ENCODE assay signal across 15 cellular contexts in the genomic region with DNA sequence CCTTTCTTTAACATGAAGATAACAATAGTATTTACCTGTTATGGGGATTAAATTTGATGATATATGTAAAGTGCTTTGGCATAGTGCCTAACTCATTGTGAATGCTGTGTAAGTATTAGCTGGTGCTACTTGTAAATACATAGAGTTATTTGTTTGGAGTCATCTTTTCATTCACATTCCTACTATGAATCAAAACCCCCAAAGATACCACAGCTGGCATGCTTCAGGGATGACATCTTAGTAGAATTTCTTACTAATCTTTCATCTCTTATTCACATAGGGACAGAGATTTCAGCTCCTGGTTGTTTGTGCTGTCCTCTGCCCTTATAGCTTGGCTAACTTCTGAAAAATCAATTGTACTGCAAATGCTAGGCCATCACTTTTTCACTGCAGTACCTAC.
DNase-seq lines count a peak whose midpoint lies in the region; ATAC-seq, FAIRE-seq and TF ChIP-seq lines count a peak whose summit lies in the region.
"Had no signal": no experiment of that assay in that cellular context is flagged by ENCODE, and none has a peak within 500 bp of the region (broad histone marks: within the 10 kb centered on the region; RNA-seq: fewer than 3 reads in every experiment).

No MANE protein-coding gene starts in this region.

- H3K79me1 ChIP-seq in mesenchymal stem cell (replicated peaks; ENCODE audit: low read length, poor library complexity, severe bottlenecking): no peaks in the 10 kb centered on the region

- H3K4me1 ChIP-seq in mesenchymal stem cell (ENCODE audit: control insufficient read depth, insufficient read depth, low read depth, low read length): peaks cover 1% of the 10 kb centered on the region
- H3K4me1 ChIP-seq: A549 had no signal

- H3K4ac ChIP-seq in mesenchymal stem cell (ENCODE audit: low read depth in 1 of 2, low read length in 2 of 2): no peak overlapping the region

- H3K23ac ChIP-seq in mesenchymal stem cell (ENCODE audit: low read length in 2 of 2): no peak overlapping the region

- no peak overlapping the region for H3K4me2 ChIP-seq in mesenchymal stem cell (ENCODE audit: low read length, poor library complexity, severe bottlenecking)
- H3K4me2 ChIP-seq: A549 had no signal

- FAIRE-seq in bronchial epithelial cell (lab: Jason Lieb, UNC): no peak
- FAIRE-seq: A549 had no signal

- no peak overlapping the region for H3K4me3 ChIP-seq in SK-N-MC
- no peak overlapping the region for H3K4me3 ChIP-seq in bronchial epithelial cell (ENCODE audit: low read depth, low read length)
- no peak overlapping the region for H3K4me3 ChIP-seq in mesenchymal stem cell (ENCODE audit: insufficient read depth in 1 of 2, low read depth in 1 of 2, low read length in 2 of 2)
- no peak overlapping the region for H3K4me3 ChIP-seq in retinal pigment epithelial cell (ENCODE audit: low read length)
- H3K4me3 ChIP-seq: A549 had no signal

- H3K14ac ChIP-seq in mesenchymal stem cell (ENCODE audit: low read length in 2 of 2): no peak overlapping the region

- no peak overlapping the region for H2BK120ac ChIP-seq in mesenchymal stem cell (ENCODE audit: low read depth, low read length)

- no peak overlapping the region for H4K91ac ChIP-seq in mesenchymal stem cell (ENCODE audit: low read length)

- no peak overlapping the region for H4K8ac ChIP-seq in mesenchymal stem cell (ENCODE audit: low read length)

- H3K18ac ChIP-seq in mesenchymal stem cell (ENCODE audit: low read depth in 1 of 2, low read length in 2 of 2): no peak overlapping the region

- H3K9me3 ChIP-seq in SK-N-MC (ENCODE audit: low read depth, low read length) (no peaks in the 10 kb centered on the region), mesenchymal stem cell (ENCODE audit: control insufficient read depth, low read length) (no peaks in the 10 kb centered on the region)
- H3K9me3 ChIP-seq: A549 had no signal

- TF ChIP-seq CTCF in bronchial epithelial cell (IDR thresholded peaks at IDR 0.05; ENCODE audit: insufficient read depth, low read length, severe bottlenecking): no peak
- no peak for TF ChIP-seq CTCF in retinal pigment epithelial cell (conservative IDR thresholded peaks at IDR 0.05; ENCODE audit: low read depth, low read length)
- TF ChIP-seq CTCF in omental fat pad (IDR thresholded peaks at IDR 0.05): no peak

- H3K9ac ChIP-seq in SK-N-MC (ENCODE audit: insufficient read length): no peak overlapping the region
- no peak overlapping the region for H3K9ac ChIP-seq in mesenchymal stem cell (ENCODE audit: low read length)

- H3K36me3 ChIP-seq in SK-N-MC (ENCODE audit: insufficient read depth, low read length) (no peaks in the 10 kb centered on the region), bronchial epithelial cell (ENCODE audit: control insufficient read depth, insufficient read depth, low read length) (no peaks in the 10 kb centered on the region), mesenchymal stem cell (ENCODE audit: control insufficient read depth in 1 of 2, insufficient read depth in 2 of 2, low read depth in 1 of 2, low read length in 2 of 2) (no peaks in the 10 kb centered on the region)

- DNase-seq in SK-N-MC (ENCODE audit: low read depth, low spot score) (no peak), bronchial epithelial cell (ENCODE audit: low read depth) (peak; percentile 68), mesenchymal stem cell (no peak), retinal pigment epithelial cell (ENCODE audit: low read depth) (peak; percentile 7), NCI-H128 (lab: John Stamatoyannopoulos, UW; ENCODE audit: unreplicated experiment) (no peak), omental fat pad (ENCODE audit: low spot score) (no peak), islet precursor cell (no peak)
- DNase-seq: AML-193; CD4-positive, CD25-positive, alpha-beta regulatory T cell; HCEC 1CT; Karpas-422; NCI-H1417; NCI-H2029; NCI-H510A treated with DMSO at 0.1 percent for 48 hours had no signal

- no peak for ATAC-seq in omental fat pad (ENCODE audit: low FRiP score)
- ATAC-seq: A549 had no signal

- no peak overlapping the region for H2AFZ ChIP-seq in mesenchymal stem cell (ENCODE audit: low read depth, low read length)

- no peak overlapping the region for H2AK5ac ChIP-seq in mesenchymal stem cell (ENCODE audit: low read length, severe bottlenecking)

- no peak overlapping the region for H2BK12ac ChIP-seq in mesenchymal stem cell (ENCODE audit: low read length in 2 of 2)

- no peak overlapping the region for H2BK5ac ChIP-seq in mesenchymal stem cell (ENCODE audit: low read depth, low read length, poor library complexity, severe bottlenecking)

- H3K27ac ChIP-seq in SK-N-MC (peak overlapping the region; percentile 64; the same call in 1 of the 2 replicates), mesenchymal stem cell (ENCODE audit: low read length, poor library complexity, severe bottlenecking) (peak overlapping the region; percentile 87)
- H3K27ac ChIP-seq: A549 had no signal

- no peaks in the 10 kb centered on the region for H3K27me3 ChIP-seq in bronchial epithelial cell (ENCODE audit: control insufficient read depth, insufficient read depth, low read length)
- H3K27me3 ChIP-seq in mesenchymal stem cell (ENCODE audit: control insufficient read depth in 1 of 2, insufficient read depth in 1 of 2, low read length in 2 of 2): no peaks in the 10 kb centered on the region

- H2BK15ac ChIP-seq in mesenchymal stem cell (ENCODE audit: low read depth, poor library complexity, severe bottlenecking): no peak overlapping the region

Comparison
In these comparisons a context has a peak if more than half of its experiments do, and no peak if none do; other contexts are left out.
1. DNase-seq: peak in bronchial epithelial cell (single experiment) and retinal pigment epithelial cell (single experiment); none in SK-N-MC (single experiment), mesenchymal stem cell (single experiment), NCI-H128 (single experiment), omental fat pad (single experiment) and islet precursor cell (single experiment).